Comparison of ENCODE assay signal across 8 cellular contexts in the genomic region with DNA sequence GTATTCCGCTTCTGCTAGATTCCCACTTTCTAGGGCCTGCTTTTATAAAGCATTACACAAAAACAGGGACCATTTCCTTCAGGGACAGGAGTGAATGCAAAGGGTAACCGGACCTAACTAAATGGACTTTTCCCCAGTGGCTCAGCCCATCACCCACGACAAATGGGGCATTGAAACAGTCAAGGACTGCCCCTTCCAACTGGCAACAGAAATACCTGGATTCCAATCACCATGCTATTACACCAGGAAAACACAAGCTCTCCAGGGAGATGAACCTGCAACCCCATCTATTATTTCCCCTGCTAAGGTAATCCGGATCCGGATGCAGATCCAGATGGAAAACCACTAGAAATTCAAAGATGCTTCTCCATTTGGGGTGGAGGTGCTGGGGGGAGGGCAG. TPM values are rescaled to one million over a fixed set of nuclear protein-coding genes. Genes with fewer than 3 reads are reported as not detected.
DNase-seq lines count a peak whose midpoint lies in the region; ATAC-seq and TF ChIP-seq lines count a peak whose summit lies in the region.

No MANE protein-coding gene starts in this region.

- H3K36me3 Mint-ChIP-seq in activated naive CD8-positive, alpha-beta T cell: peaks cover 2% of the 10 kb centered on the region

- H3K27ac ChIP-seq in cardiac muscle cell (no peak overlapping the region), layer of hippocampus (ENCODE audit: low read depth, low read length) (peak overlapping the region; percentile 94), upper lobe of left lung (peak overlapping the region in 3 of 4 donors; percentile 84 to 97 (median 88))

- intact Hi-C loops in Right ventricle myocardium inferior (cut with DNase I): loop anchor here (5.0 to 10.0 kb wide), 3 partner anchors 80 to 367 kb away; partner anchors contain the start of gene PITPNM2

- DNase-seq in cardiac muscle cell (ENCODE audit: low read depth in 1 of 2, low spot score in 1 of 2) (no peak), Right ventricle myocardium inferior (ENCODE audit: missing footprints) (no peak), upper lobe of left lung (no peak), GM10248 (ENCODE audit: extremely low spot score) (no peak)

- ATAC-seq in Right ventricle myocardium inferior (no peak), upper lobe of left lung (ENCODE audit: low FRiP score in 2 of 2) (no peak), HG03469 (IDR thresholded peaks at IDR 0.05; ENCODE audit: unreplicated experiment) (no peak), GM18870 (IDR thresholded peaks at IDR 0.05; ENCODE audit: unreplicated experiment) (no peak)

- POLR2A ChIA-PET in GM10248 (lab: Yijun Ruan, JAX): interaction anchor here (0.5 to 2.3 kb wide), 8 partner anchors 8 to 1633 kb away, joined by 3 to 41 read pairs (median 6); no protein-coding TSS in a partner anchor

- peaks cover 13% of the 10 kb centered on the region for H3K4me1 ChIP-seq in cardiac muscle cell (ENCODE audit: low read depth)
- H3K4me1 ChIP-seq in upper lobe of left lung: peaks cover 21 to 54% (median 34%) of the 10 kb centered on the region in 4 donors

- no peaks in the 10 kb centered on the region for H3K36me3 ChIP-seq in cardiac muscle cell
- no peaks in the 10 kb centered on the region for H3K36me3 ChIP-seq in upper lobe of left lung

- TF ChIP-seq CTCF in cardiac muscle cell (IDR thresholded peaks at IDR 0.05; ENCODE audit: low read depth, low read length) (no peak), upper lobe of left lung (IDR thresholded peaks at IDR 0.05) (no peak), GM10248 (IDR thresholded peaks at IDR 0.05; ENCODE audit: control extremely low read depth, extremely low read depth, low read depth, missing control alignments) (no peak)

- H3K4me1 Mint-ChIP-seq in activated naive CD8-positive, alpha-beta T cell (ENCODE audit: low read depth): peaks cover 70% of the 10 kb centered on the region

- 28 to 29% methylated on average over 5 of the region's 5 CpGs for WGBS in upper lobe of left lung, 2 donors

- H3K4me3 Mint-ChIP-seq in activated naive CD8-positive, alpha-beta T cell: peak overlapping the region; percentile 100

- no peak for TF ChIP-seq POLR2A in upper lobe of left lung (IDR thresholded peaks at IDR 0.05)

- no peaks in the 10 kb centered on the region for H3K9me3 Mint-ChIP-seq in activated naive CD8-positive, alpha-beta T cell (ENCODE audit: low read depth)

- CTCF ChIA-PET in GM10248 (lab: Yijun Ruan, JAX): interaction anchor here (1.0 to 2.7 kb wide), 8 partner anchors 8 to 438 kb away, joined by 3 to 18 read pairs (median 4); no protein-coding TSS in a partner anchor

- TF ChIP-seq EP300 in upper lobe of left lung (IDR thresholded peaks at IDR 0.05): no peak

- H3K27me3 ChIP-seq in cardiac muscle cell: no peaks in the 10 kb centered on the region
- no peaks in the 10 kb centered on the region for H3K27me3 ChIP-seq in layer of hippocampus (ENCODE audit: control insufficient read depth, insufficient read depth, low read length)
- H3K27me3 ChIP-seq in upper lobe of left lung: no peaks in the 10 kb centered on the region

- H3K4me3 ChIP-seq in cardiac muscle cell (peak overlapping the region; percentile 83), upper lobe of left lung (peak overlapping the region; percentile 67 to 92 (median 82))

- no peaks in the 10 kb centered on the region for H3K27me3 Mint-ChIP-seq in activated naive CD8-positive, alpha-beta T cell

- H3K9me3 ChIP-seq in cardiac muscle cell (ENCODE audit: low read depth): no peaks in the 10 kb centered on the region
- H3K9me3 ChIP-seq in upper lobe of left lung: no peaks in the 10 kb centered on the region

- peak overlapping the region; percentile 99 for H3K27ac Mint-ChIP-seq in activated naive CD8-positive, alpha-beta T cell

RNA-seq across cellular contexts. Expression of gene MPHOSPH9, which starts 1.0 kb away (rescaled TPM):
- total RNA-seq in cardiac muscle cell (47.8 and 90.9 TPM in 2 replicates), Right ventricle myocardium inferior (21.3 TPM), upper lobe of left lung (10 to 100 TPM; 12.6 to 82.8 (median 17.6) TPM)
- polyA plus RNA-seq in cardiac muscle cell: 18.1 and 42.8 TPM in 2 replicates

RNA-seq across cellular contexts. Expression of gene MTRFR, which starts 1.3 kb away (rescaled TPM):
- 15.0 and 25.8 TPM in 2 replicates for total RNA-seq in cardiac muscle cell
- polyA plus RNA-seq in cardiac muscle cell: 31.9 and 40.8 TPM in 2 replicates
- 8.1 TPM for total RNA-seq in Right ventricle myocardium inferior
- total RNA-seq in upper lobe of left lung: 10 to 100 TPM in 4 of 6 donors, 1 to 10 TPM in 2; 9.4 to 27.4 (median 13.6) TPM

RNA-seq across cellular contexts. Expression of gene CDK2AP1, which starts 39.7 kb away (rescaled TPM):
- total RNA-seq in cardiac muscle cell (48.0 and 60.7 TPM in 2 replicates), Right ventricle myocardium inferior (74.9 TPM), upper lobe of left lung (100 to 1,000 TPM in 1 of 6 donors, 10 to 100 TPM in 5; 29.3 to 122 (median 75.4) TPM)
- 101 and 122 TPM in 2 replicates for polyA plus RNA-seq in cardiac muscle cell
